Comparison of ENCODE assay signal across 8 cellular contexts in the genomic region with DNA sequence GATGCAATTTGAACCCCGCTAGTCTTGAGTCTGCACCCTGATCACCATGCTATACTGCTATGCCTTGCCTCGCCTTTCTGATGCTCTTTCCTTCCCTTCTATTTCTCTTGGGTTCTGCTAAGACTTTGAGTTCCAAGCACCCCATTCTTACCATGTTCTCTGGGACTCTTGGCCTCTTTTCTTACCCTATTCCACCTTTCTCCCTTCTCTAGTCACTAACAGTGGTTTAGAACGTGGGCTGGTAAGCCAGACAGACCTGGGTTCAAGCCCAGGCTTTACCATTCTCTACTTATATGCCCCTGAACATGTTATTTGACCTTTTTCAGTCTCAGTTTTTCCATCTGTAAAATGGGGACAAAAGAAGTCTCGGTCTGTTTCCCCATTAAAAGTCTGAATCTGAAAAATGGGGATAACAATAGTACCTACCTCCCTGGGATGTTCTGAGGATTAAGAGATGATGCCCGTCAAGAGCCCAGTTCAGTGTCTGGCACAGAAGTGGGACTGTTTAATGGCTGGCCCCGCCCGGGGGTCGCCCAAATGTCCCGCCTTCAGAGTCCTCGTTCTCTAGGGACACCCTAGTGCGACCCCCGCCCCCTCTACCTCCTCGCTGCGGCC. TPM values are rescaled to one million over a fixed set of nuclear protein-coding genes. Genes with fewer than 3 reads are reported as not detected.
DNase-seq lines count a peak whose midpoint lies in the region; ATAC-seq and TF ChIP-seq lines count a peak whose summit lies in the region.

No MANE protein-coding gene starts in this region.

- peak overlapping the region; percentile 100 for H3K27ac Mint-ChIP-seq in brain

- H3K9me3 ChIP-seq in mesodermal cell (ENCODE audit: control insufficient read depth, low read length) (no peaks in the 10 kb centered on the region), vagina (no peaks in the 10 kb centered on the region)

- H3K27ac ChIP-seq in mesodermal cell (ENCODE audit: low read depth, low read length, severe bottlenecking) (peak overlapping the region; percentile 100), vagina (peak overlapping the region; percentile 95)

- peaks cover 46% of the 10 kb centered on the region for H3K36me3 Mint-ChIP-seq in brain

- peak overlapping the region; percentile 98 for H3K4me3 ChIP-seq in mesodermal cell (ENCODE audit: extremely low read depth, insufficient read depth, low read length, poor library complexity, severe bottlenecking)
- H3K4me3 ChIP-seq in vagina = peak overlapping the region; percentile 85 to 90

- TF ChIP-seq CTCF in brain (conservative IDR thresholded peaks at IDR 0.05) (no peak), vagina (IDR thresholded peaks at IDR 0.05) (no peak)

- no peaks in the 10 kb centered on the region for H3K4me1 ChIP-seq in mesodermal cell (ENCODE audit: control insufficient read depth, insufficient read depth, low read length, poor library complexity, severe bottlenecking)
- H3K4me1 ChIP-seq in vagina = peaks cover 44% of the 10 kb centered on the region

- no peak for TF ChIP-seq POLR2A in vagina (IDR thresholded peaks at IDR 0.05)

- intact Hi-C loops in Right ventricle myocardium superior (cut with DNase I) = no loop called here
- intact Hi-C loops in Right ventricle myocardium inferior (cut with DNase I) = loop anchor here (2.0 to 5.0 kb wide), 2 partner anchors 43 to 140 kb away; a partner anchor contains a TSS
- intact Hi-C loops in vagina (cut with DNase I) = loop anchor here (10.0 kb wide), 1 partner anchor 57 kb away; a partner anchor contains a TSS

- H3K9me3 Mint-ChIP-seq in brain = no peaks in the 10 kb centered on the region

- peaks cover 32% of the 10 kb centered on the region for H3K4me1 Mint-ChIP-seq in brain

- peaks cover 5% of the 10 kb centered on the region for H3K27me3 Mint-ChIP-seq in brain

- H3K27me3 ChIP-seq in vagina = no peaks in the 10 kb centered on the region

- H3K4me3 Mint-ChIP-seq in brain = peak overlapping the region; percentile 95 to 100 (median 97)

- H3K36me3 ChIP-seq in mesodermal cell (ENCODE audit: control insufficient read depth, insufficient read depth, low read length) (peaks cover 59% of the 10 kb centered on the region), vagina (peaks cover 0 to 26% of the 10 kb centered on the region in 2 donors)

- DNase-seq in Right ventricle myocardium superior (peak; percentile 5), Right ventricle myocardium inferior (ENCODE audit: missing footprints) (no peak), vagina (ENCODE audit: extremely low spot score in 2 of 2) (no peak), NCI-H524 (lab: John Stamatoyannopoulos, UW) (no peak), cerebellar nuclear complex (lab: John Stamatoyannopoulos, UW) (no peak)

- ATAC-seq in Right ventricle myocardium superior (ENCODE audit: poor library complexity) = no peak
- no peak for ATAC-seq in Right ventricle myocardium inferior
- no peak for ATAC-seq in GM18498 (IDR thresholded peaks at IDR 0.05; ENCODE audit: unreplicated experiment)

- 28 to 36% methylated on average over 6 to 11 of the region's 14 CpGs for WGBS in mesodermal cell (ENCODE audit: insufficient coverage in 2 of 2), 2 experiments

RNA-seq across cellular contexts. Expression of a gene that starts 0.4 kb away (rescaled TPM):
- 47.7 TPM for total RNA-seq in Right ventricle myocardium superior
- 48.4 TPM for total RNA-seq in Right ventricle myocardium inferior
- polyA plus RNA-seq in brain (ENCODE audit: insufficient read depth, low read depth, low replicate concordance) = 83.6 TPM
- polyA plus RNA-seq in mesodermal cell (2013, experiment 1 of 2) = 86.4 TPM
- polyA plus RNA-seq in mesodermal cell (2013, experiment 2 of 2) = 69.4 TPM
- 58.9 TPM for total RNA-seq in vagina

RNA-seq across cellular contexts. Expression of a gene that starts 1.0 kb away (rescaled TPM):
- total RNA-seq in Right ventricle myocardium superior (62.0 TPM), Right ventricle myocardium inferior (70.8 TPM), vagina (124 TPM)
- 113 TPM for polyA plus RNA-seq in brain (ENCODE audit: insufficient read depth, low read depth, low replicate concordance)
- polyA plus RNA-seq in mesodermal cell (2013, experiment 1 of 2) = 125 TPM
- polyA plus RNA-seq in mesodermal cell (2013, experiment 2 of 2) = 108 TPM

RNA-seq across cellular contexts. Expression of a gene that starts 18.2 kb away (rescaled TPM):
- 11.1 TPM for total RNA-seq in Right ventricle myocardium superior
- total RNA-seq in Right ventricle myocardium inferior = 10.6 TPM
- 4.8 TPM for polyA plus RNA-seq in brain (ENCODE audit: insufficient read depth, low read depth, low replicate concordance)
- polyA plus RNA-seq in mesodermal cell (2013, experiment 1 of 2) = 29.2 TPM
- 26.3 TPM for polyA plus RNA-seq in mesodermal cell (2013, experiment 2 of 2)
- 73.4 TPM for total RNA-seq in vagina

RNA-seq across cellular contexts. Expression of a gene that starts 22.1 kb away (rescaled TPM):
- total RNA-seq in Right ventricle myocardium superior (12.4 TPM), Right ventricle myocardium inferior (18.4 TPM), vagina (42.5 TPM)
- polyA plus RNA-seq in brain (ENCODE audit: insufficient read depth, low read depth, low replicate concordance) = 23.8 TPM
- polyA plus RNA-seq in mesodermal cell (2013, experiment 1 of 2) = 14.9 TPM
- polyA plus RNA-seq in mesodermal cell (2013, experiment 2 of 2) = 11.6 TPM

RNA-seq across cellular contexts. Expression of a gene that starts 42.1 kb away (rescaled TPM):
- total RNA-seq in Right ventricle myocardium superior = 8.3 TPM
- 10.5 TPM for total RNA-seq in Right ventricle myocardium inferior
- polyA plus RNA-seq in brain (ENCODE audit: insufficient read depth, low read depth, low replicate concordance) = 23.0 TPM
- polyA plus RNA-seq in mesodermal cell (2013, experiment 1 of 2) = 20.2 TPM
- polyA plus RNA-seq in mesodermal cell (2013, experiment 2 of 2) = 20.5 TPM
- 51.6 TPM for total RNA-seq in vagina
